Comparison of ENCODE assay signal across 20 cellular contexts in genomic region chr6:125865015-125865414, GRCh38.
"Had no signal": no experiment of that assay in that cellular context is flagged by ENCODE, and none has a peak within 500 bp of the region (broad histone marks: within the 10 kb centered on the region; RNA-seq: fewer than 3 reads in every experiment).

No MANE protein-coding gene starts in this region.

- H2AFZ ChIP-seq: neural progenitor cell had no signal

- H3K4me2 ChIP-seq: neural progenitor cell had no signal

- DNase-seq: central memory CD4-positive, alpha-beta T cell; effector memory CD8-positive, alpha-beta T cell; esophagus squamous epithelium; foreskin melanocyte; heart left ventricle; hippocampal formation; kidney glomerular epithelial cell; nucleus accumbens; ovary; sigmoid colon; stimulated activated CD4-positive, alpha-beta T cell treated with anti-CD3 and anti-CD28 coated beads, Interleukin-12 subunit alpha, Interleukin-12 subunit beta, amount 100 ng/mL, for 4 hours; stimulated activated naive CD4-positive, alpha-beta T cell treated with Interleukin-2 at 50 U/mL for 16 hours; transverse colon had no signal

- ATAC-seq: effector memory CD8-positive, alpha-beta T cell; heart left ventricle; natural killer cell treated with Interleukin-12 subunit alpha and Interleukin-12 subunit beta and Interleukin-15 and Interleukin-18, amount 100 ng/mL, for 72 hours had no signal

- H3K9ac ChIP-seq: neural progenitor cell had no signal

- H3K27ac ChIP-seq: epithelial cell of prostate, esophagus squamous epithelium, heart left ventricle, neural progenitor cell, ovary, right atrium auricular region, sigmoid colon, thoracic aorta, transverse colon had no signal

- H3K9me3 ChIP-seq: esophagus squamous epithelium, heart left ventricle, ovary, right atrium auricular region, sigmoid colon, thoracic aorta, transverse colon had no signal

- H3K27me3 ChIP-seq: esophagus squamous epithelium, heart left ventricle, neural progenitor cell, right atrium auricular region, sigmoid colon, transverse colon had no signal

- FAIRE-seq: islet of Langerhans had no signal

- H3K36me3 ChIP-seq: esophagus squamous epithelium, heart left ventricle, neural progenitor cell, ovary, right atrium auricular region, sigmoid colon, thoracic aorta, transverse colon had no signal

- H3K4me3 ChIP-seq: esophagus squamous epithelium, heart left ventricle, neural progenitor cell, ovary, right atrium auricular region, sigmoid colon, skin epidermis, thoracic aorta, transverse colon had no signal
